26 cellular contexts compared by ENCODE assay signal in genomic region chrX:50082741-50083140, GRCh38.
"Had no signal": no experiment of that assay in that cellular context is flagged by ENCODE, and none has a peak within 500 bp of the region (broad histone marks: within the 10 kb centered on the region; RNA-seq: fewer than 3 reads in every experiment).

No MANE protein-coding gene starts in this region.

- FAIRE-seq: urothelium cell line had no signal

- H3K9me3 ChIP-seq: heart right ventricle, left ventricle myocardium inferior, neutrophil, suprapubic skin, thoracic aorta, tibial artery, upper lobe of right lung had no signal

- ATAC-seq: heart right ventricle; naive thymus-derived CD4-positive, alpha-beta T cell; right cardiac atrium; sciatic nerve; upper lobe of right lung had no signal

- H3K4me1 ChIP-seq: heart right ventricle, left ventricle myocardium inferior, neural progenitor cell, suprapubic skin, tibial artery, upper lobe of right lung had no signal

- H3K4me3 ChIP-seq: heart right ventricle, hepatocyte, left ventricle myocardium inferior, lung, neural progenitor cell, skin epidermis, suprapubic skin, thoracic aorta, tibial artery, upper lobe of right lung had no signal

- H3K27me3 ChIP-seq: hepatocyte, neural progenitor cell, neutrophil, suprapubic skin, tibial artery, upper lobe of right lung had no signal

- H3K36me3 ChIP-seq: left ventricle myocardium inferior, neural progenitor cell, neutrophil, suprapubic skin, thoracic aorta, upper lobe of right lung had no signal

- H3K27ac ChIP-seq: heart right ventricle, hepatocyte, left ventricle myocardium inferior, neural progenitor cell, neutrophil, skin epidermis, suprapubic skin, thoracic aorta, tibial artery, upper lobe of right lung had no signal

- DNase-seq: heart right ventricle; islet precursor cell; left ventricle myocardium inferior; mesendoderm; naive thymus-derived CD4-positive, alpha-beta T cell; nephron progenitor cell; occipital lobe; retina; right cardiac atrium; stimulated activated CD4-positive, alpha-beta T cell treated with anti-CD3 and anti-CD28 coated beads, Interleukin-12 subunit alpha, Interleukin-12 subunit beta, amount 100 ng/mL, for 4 hours; stimulated activated CD4-positive, alpha-beta T cell treated with anti-CD3 and anti-CD28 coated beads, Interleukin-15, amount 100 ng/mL, for 24 hours; stimulated activated CD4-positive, alpha-beta T cell treated with anti-CD3 and anti-CD28 coated beads, Interleukin-2, amount 100 ng/mL, for 24 hours; stimulated activated CD4-positive, alpha-beta T cell treated with anti-CD3 and anti-CD28 coated beads, Interleukin-4, amount 100 ng/mL, for 1 hour; stimulated activated naive CD4-positive, alpha-beta T cell; tibial artery; trophoblast cell; upper lobe of right lung had no signal
